ENCODE assay signal across 7 cellular contexts in the genomic region with DNA sequence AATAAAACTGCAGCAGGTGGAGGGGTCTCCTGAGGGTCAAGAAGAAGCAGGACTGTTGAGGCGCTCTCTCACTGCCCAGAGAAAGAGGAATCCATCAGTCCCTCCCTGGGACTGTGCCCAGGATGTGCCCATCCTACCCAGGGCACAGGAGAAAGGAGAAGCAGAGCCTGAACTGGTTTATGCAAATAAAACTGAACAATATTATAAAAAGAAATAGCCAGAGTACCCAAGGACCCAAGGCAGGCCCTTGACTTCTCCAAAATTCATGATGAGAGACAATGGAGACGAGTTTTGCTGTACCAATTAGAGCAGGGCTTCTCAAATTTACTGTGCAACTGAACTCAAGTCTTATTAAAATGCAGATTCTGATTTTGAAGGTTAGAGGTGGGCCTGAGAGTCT.
"Had no signal": no experiment of that assay in that cellular context is flagged by ENCODE, and none has a peak within 500 bp of the region (broad histone marks: within the 10 kb centered on the region; RNA-seq: fewer than 3 reads in every experiment).

No MANE protein-coding gene starts in this region.

- H3K4me3 ChIP-seq: K562 had no signal

- DNase-seq: IMR-90, KBM-7, KG1 had no signal

- ATAC-seq: HepG2, K562 had no signal

- H3K27ac ChIP-seq: HL-60, KMS-11 had no signal

- H3K9ac ChIP-seq: KMS-11 had no signal

- H3K4me2 ChIP-seq: KMS-11 had no signal
